ENCODE assay signal across 8 cellular contexts in genomic region chr10:11424456-11425287, GRCh38.
DNase-seq lines count a peak whose midpoint lies in the region; ATAC-seq and TF ChIP-seq lines count a peak whose summit lies in the region.

No MANE protein-coding gene starts in this region.

- H3K27me3 Mint-ChIP-seq in CD4-positive, alpha-beta T cell, result no peaks in the 10 kb centered on the region

- peaks cover 13% of the 10 kb centered on the region for H3K9me3 Mint-ChIP-seq in CD4-positive, alpha-beta T cell

- no peak for ATAC-seq in CD4-positive, alpha-beta T cell (ENCODE audit: poor library complexity)
- ATAC-seq in GM21367 (IDR thresholded peaks at IDR 0.05; ENCODE audit: unreplicated experiment) (peak; percentile 57), upper lobe of right lung (peak; percentile 83), HG03378 (IDR thresholded peaks at IDR 0.05; ENCODE audit: unreplicated experiment) (no peak)

- peak overlapping the region; percentile 27 for H3K27ac Mint-ChIP-seq in CD4-positive, alpha-beta T cell

- POLR2A ChIA-PET in CD4-positive, alpha-beta T cell (lab: Charles Lee), result no interaction called here

- intact Hi-C loops in CD4-positive, alpha-beta T cell (cut with DNase I, micrococcal nuclease), result no loop called here
- intact Hi-C loops in upper lobe of right lung (cut with DNase I), result no loop called here

- H3K4me3 ChIP-seq in upper lobe of right lung, result no peak overlapping the region

- no peak for DNase-seq in CD4-positive, alpha-beta T cell
- DNase-seq in NCI-H226 (peak; percentile 18), cerebellum (ENCODE audit: low spot score) (peak; percentile 26), left kidney (ENCODE audit: low read depth, low spot score) (peak; percentile 80), upper lobe of right lung (peak; percentile 76), NCI-H2029 (lab: John Stamatoyannopoulos, UW) (no peak)

- H3K27me3 ChIP-seq in CD4-positive, alpha-beta T cell (ENCODE audit: control insufficient read depth, insufficient read depth, low read length), result no peaks in the 10 kb centered on the region
- no peaks in the 10 kb centered on the region for H3K27me3 ChIP-seq in upper lobe of right lung

- no peak for TF ChIP-seq CTCF in CD4-positive, alpha-beta T cell (IDR thresholded peaks at IDR 0.05)
- TF ChIP-seq CTCF in upper lobe of right lung (IDR thresholded peaks at IDR 0.05), result peak; percentile 86

- no peaks in the 10 kb centered on the region for H3K36me3 ChIP-seq in upper lobe of right lung

- no peak overlapping the region for H3K27ac ChIP-seq in CD4-positive, alpha-beta T cell (ENCODE audit: low read depth, low read length)
- no peak overlapping the region for H3K27ac ChIP-seq in upper lobe of right lung

- H3K36me3 Mint-ChIP-seq in CD4-positive, alpha-beta T cell (ENCODE audit: low read depth), result peaks cover 12% of the 10 kb centered on the region

- peaks cover 12% of the 10 kb centered on the region for H3K9me3 ChIP-seq in CD4-positive, alpha-beta T cell (ENCODE audit: control insufficient read depth, low read length)
- no peaks in the 10 kb centered on the region for H3K9me3 ChIP-seq in upper lobe of right lung

- H3K4me1 ChIP-seq in upper lobe of right lung, result no peaks in the 10 kb centered on the region

- peaks cover 21% of the 10 kb centered on the region for H3K4me1 Mint-ChIP-seq in CD4-positive, alpha-beta T cell (ENCODE audit: low read depth)

- CTCF ChIA-PET in CD4-positive, alpha-beta T cell (lab: Charles Lee), result no interaction called here

- H3K4me3 Mint-ChIP-seq in CD4-positive, alpha-beta T cell, result no peak overlapping the region

Comparison
In these comparisons a context has a peak if more than half of its experiments do, and no peak if none do; other contexts are left out.
1. ATAC-seq: peak in GM21367 (single experiment) and upper lobe of right lung (single experiment); none in CD4-positive, alpha-beta T cell (single experiment) and HG03378 (single experiment).
2. DNase-seq: peak in NCI-H226 (single experiment), cerebellum (single experiment), left kidney (single experiment) and upper lobe of right lung (single experiment); none in CD4-positive, alpha-beta T cell (0 of 10) and NCI-H2029 (single experiment).